ENCODE assay signal across 8 cellular contexts in genomic region chr11:10808553-10809372, GRCh38. TPM values are rescaled to one million over a fixed set of nuclear protein-coding genes. Genes with fewer than 3 reads are reported as not detected.
DNase-seq lines count a peak whose midpoint lies in the region; ATAC-seq lines count a peak whose summit lies in the region.

Gene EIF4G2, minus strand, starts transcription at chr11:10808926.

- H3K4me1 Mint-ChIP-seq in activated CD4-positive, alpha-beta T cell treated with anti-CD3 and anti-CD28 coated beads, Interleukin-2, amount 10 ng/mL, durations not matched to agents 7 days and 5 days, result peaks cover 46% of the 10 kb centered on the region

- H3K4me3 Mint-ChIP-seq in activated CD4-positive, alpha-beta T cell treated with anti-CD3 and anti-CD28 coated beads, Interleukin-2, amount 10 ng/mL, durations not matched to agents 7 days and 5 days, result peak within 1 kb of the TSS; percentile 95

- peak within 1 kb of the TSS; percentile 99 for H3K4me3 ChIP-seq in BLaER1

- no peaks in the 10 kb centered on the region for H3K27me3 ChIP-seq in BLaER1

- peak within 1 kb of the TSS; percentile 100 for H3K27ac Mint-ChIP-seq in activated CD4-positive, alpha-beta T cell treated with anti-CD3 and anti-CD28 coated beads, Interleukin-2, amount 10 ng/mL, durations not matched to agents 7 days and 5 days

- ATAC-seq in GM19328 (IDR thresholded peaks at IDR 0.05; ENCODE audit: unreplicated experiment) (peak; percentile 92), HG03520 (IDR thresholded peaks at IDR 0.05; ENCODE audit: unreplicated experiment) (peak; percentile 91)

- no peaks in the 10 kb centered on the region for H3K9me3 ChIP-seq in BLaER1

- peak within 1 kb of the TSS; percentile 100 for H3K27ac ChIP-seq in BLaER1

- POLR2A ChIA-PET in activated CD4-positive, alpha-beta T cell treated with anti-CD3 and anti-CD28 coated beads, Interleukin-2, amount 10 ng/mL, durations not matched to agents 7 days and 5 days (lab: Charles Lee), result interaction anchor here (0.5 to 2.9 kb wide), 18 partner anchors 8 to 1515 kb away, joined by 3 to 22 read pairs (median 4); partner anchors contain the start of genes CTR9 and ZBED5

- no peaks in the 10 kb centered on the region for H3K9me3 Mint-ChIP-seq in activated CD4-positive, alpha-beta T cell treated with anti-CD3 and anti-CD28 coated beads, Interleukin-2, amount 10 ng/mL, durations not matched to agents 7 days and 5 days

- peak within 1 kb of the TSS; percentile 92 for H3K4me2 ChIP-seq in BLaER1

- DNase-seq in NCI-H69 (lab: John Stamatoyannopoulos, UW) (peak; percentile 99), cortex of kidney (lab: John Stamatoyannopoulos, UW) (peak; percentile 98), left kidney (ENCODE audit: low read depth, low spot score) (peak; percentile 100)
- DNase-seq in activated CD4-positive, alpha-beta T cell treated with anti-CD3 and anti-CD28 coated beads, Interleukin-2, amount 10 ng/mL, durations not matched to agents 7 days and 5 days, result peak; percentile 98
- DNase-seq in stimulated activated CD4-positive, alpha-beta T cell treated with anti-CD3 and anti-CD28 coated beads, Interleukin-2, amount 100 ng/mL, for 24 hours, result peak; percentile 97

- H3K9ac ChIP-seq in BLaER1, result peak within 1 kb of the TSS; percentile 100

- H3K27me3 Mint-ChIP-seq in activated CD4-positive, alpha-beta T cell treated with anti-CD3 and anti-CD28 coated beads, Interleukin-2, amount 10 ng/mL, durations not matched to agents 7 days and 5 days, result peaks cover 3% of the 10 kb centered on the region

- peaks cover 37% of the 10 kb centered on the region for H3K4me1 ChIP-seq in BLaER1

- peaks cover 41% of the 10 kb centered on the region for H4K20me1 ChIP-seq in BLaER1

- H3K36me3 Mint-ChIP-seq in activated CD4-positive, alpha-beta T cell treated with anti-CD3 and anti-CD28 coated beads, Interleukin-2, amount 10 ng/mL, durations not matched to agents 7 days and 5 days (ENCODE audit: low read depth), result peaks cover 44% of the 10 kb centered on the region

- CTCF ChIA-PET in activated CD4-positive, alpha-beta T cell treated with anti-CD3 and anti-CD28 coated beads, Interleukin-2, amount 10 ng/mL, durations not matched to agents 7 days and 5 days (lab: Charles Lee), result interaction anchor here (0.6 to 3.2 kb wide), 10 partner anchors 10 to 363 kb away, joined by 3 to 28 read pairs (median 4); partner anchors contain the start of gene ZBED5

- H3K36me3 ChIP-seq in BLaER1, result peaks cover 34% of the 10 kb centered on the region

RNA-seq across cellular contexts. Expression of gene EIF4G2, which starts in this region (rescaled TPM):
- 100 to 1,000 TPM; 650 to 817 TPM for total RNA-seq in activated CD4-positive, alpha-beta T cell treated with anti-CD3 and anti-CD28 coated beads, Interleukin-2, amount 10 ng/mL, durations not matched to agents 7 days and 5 days

Comparison
In these comparisons a context has a peak if more than half of its experiments do, and no peak if none do; other contexts are left out.
1. Peak in every context shown above with its lines: DNase-seq, ATAC-seq, H3K4me3 ChIP-seq and H3K27ac ChIP-seq.